Comparison of ENCODE assay signal across 8 cellular contexts in the genomic region with DNA sequence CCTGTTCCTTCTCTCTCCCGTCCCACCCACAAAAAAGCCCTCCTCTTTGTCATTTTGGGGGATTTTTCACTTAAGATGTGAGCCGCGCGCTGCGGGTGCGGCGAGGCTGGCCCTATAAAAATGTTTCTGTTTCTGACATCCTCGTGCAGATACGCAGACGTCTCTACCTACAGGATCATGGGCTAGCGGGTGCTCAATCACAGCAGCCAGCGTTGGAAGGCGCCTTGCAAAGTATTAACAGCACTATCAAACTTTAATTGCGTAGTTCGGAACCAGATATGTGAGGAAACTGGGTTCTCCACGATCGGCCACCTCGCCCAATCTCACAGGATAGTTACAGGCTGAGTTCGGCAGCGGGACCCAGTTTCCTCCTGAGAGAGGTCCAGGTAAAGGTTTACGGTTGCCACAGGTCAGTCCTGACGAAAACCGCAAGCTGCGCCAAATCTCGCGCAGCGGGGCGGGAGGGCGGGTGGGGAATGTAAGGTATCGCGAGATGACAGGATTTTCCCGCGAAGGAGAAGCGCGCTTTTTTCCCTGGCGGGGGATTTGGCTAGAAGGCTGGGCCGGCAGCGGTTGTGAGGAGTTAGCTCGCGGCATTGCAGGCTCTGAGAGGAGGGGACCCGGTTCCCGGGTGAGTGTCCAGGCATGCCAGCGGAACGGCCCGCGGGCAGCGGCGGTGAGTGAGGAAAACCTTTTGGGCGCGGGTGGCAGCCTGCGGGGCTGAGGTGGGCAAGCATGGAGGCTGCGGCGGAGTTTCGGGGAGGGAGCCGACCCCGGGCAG. TPM values are rescaled to one million over a fixed set of nuclear protein-coding genes. Genes with fewer than 3 reads are reported as not detected.
DNase-seq lines count a peak whose midpoint lies in the region; ATAC-seq and TF ChIP-seq lines count a peak whose summit lies in the region.

A gene (plus strand): TSS at position 512 of the 781 bp plus-strand sequence. CDS start 134 bp downstream, at position 646.

- H3K27ac ChIP-seq in adrenal gland (peak within 1 kb of the TSS in 4 of 5 donors; percentile 58 to 86 (median 68)), left ventricle myocardium inferior (replicated peaks) (peak within 1 kb of the TSS; percentile 50), prostate gland (peak within 1 kb of the TSS; percentile 62 to 64)

- no peaks in the 10 kb centered on the region for H3K9me3 Mint-ChIP-seq in T-cell

- H3K4me1 Mint-ChIP-seq in T-cell = peaks cover 22 to 26% (median 24%) of the 10 kb centered on the region in 3 donors

- H3K36me3 ChIP-seq in adrenal gland (replicated peaks in 1 of 2) (no peaks in the 10 kb centered on the region), left ventricle myocardium inferior (no peaks in the 10 kb centered on the region), prostate gland (no peaks in the 10 kb centered on the region)

- H3K4me3 ChIP-seq in adrenal gland (peak within 1 kb of the TSS in 3 of 4 donors; percentile 11 to 84 (median 73)), left ventricle myocardium inferior (peak within 1 kb of the TSS; percentile 77), prostate gland (peak within 1 kb of the TSS; percentile 48 to 54)

- intact Hi-C loops in adrenal gland (cut with DNase I) (no loop called here), left ventricle myocardium inferior (cut with micrococcal nuclease) (no loop called here), prostate gland (cut with DNase I) (no loop called here)

- H3K27ac Mint-ChIP-seq in T-cell = peak within 1 kb of the TSS; percentile 78 to 90

- CTCF ChIA-PET in T-cell (lab: Charles Lee) = interaction anchor here in 1 of 2 donors (0.6 kb wide), 1 partner anchor 185 kb away, joined by 3 read pairs; no protein-coding TSS in a partner anchor

- in situ Hi-C loops in GM13977 (cut with MboI; ENCODE audit: low pct_unique_long_range_greater_than_20kb, low sequenced_read_pairs, unreplicated experiment) = no loop called here

- H3K9me3 ChIP-seq in adrenal gland (replicated peaks in 1 of 3) (no peaks in the 10 kb centered on the region), left ventricle myocardium inferior (replicated peaks) (no peaks in the 10 kb centered on the region), prostate gland (no peaks in the 10 kb centered on the region)

- H3K4me1 ChIP-seq in adrenal gland (replicated peaks in 1 of 2) = peaks cover 5 to 14% of the 10 kb centered on the region in 2 donors
- H3K4me1 ChIP-seq in left ventricle myocardium inferior = peaks cover 26% of the 10 kb centered on the region
- peaks cover 4% of the 10 kb centered on the region for H3K4me1 ChIP-seq in prostate gland (replicated peaks)

- 0 to 1% (median 1%) methylated on average over 25 to 56 of the region's 56 CpGs for WGBS in adrenal gland, 4 donors
- under 1% methylated on average over 56 of the region's 56 CpGs for WGBS in prostate gland

- TF ChIP-seq CTCF in GM13977 (IDR thresholded peaks at IDR 0.05; ENCODE audit: extremely low read depth, insufficient read depth, missing control alignments) = no peak
- TF ChIP-seq CTCF in adrenal gland (IDR thresholded peaks at IDR 0.05) = peak in 1 of 6 experiments; percentile 24
- TF ChIP-seq CTCF in left ventricle myocardium inferior (IDR thresholded peaks at IDR 0.05; ENCODE audit: borderline replicate concordance) = peak; percentile 21
- no peak for TF ChIP-seq CTCF in prostate gland (IDR thresholded peaks at IDR 0.05)

- peak within 1 kb of the TSS; percentile 90 to 98 (median 96) for H3K4me3 Mint-ChIP-seq in T-cell

- no peaks in the 10 kb centered on the region for H3K27me3 ChIP-seq in adrenal gland
- H3K27me3 ChIP-seq in left ventricle myocardium inferior (ENCODE audit: low read depth) = peaks cover 32% of the 10 kb centered on the region
- H3K27me3 ChIP-seq in prostate gland (replicated peaks; ENCODE audit: insufficient read depth) = no peaks in the 10 kb centered on the region

- no peaks in the 10 kb centered on the region for H3K36me3 Mint-ChIP-seq in T-cell

- ATAC-seq in HG02798 (IDR thresholded peaks at IDR 0.05; ENCODE audit: poor library complexity, unreplicated experiment) = peak; percentile 83
- peak; percentile 76 to 83 (median 78) for ATAC-seq in T-cell (replicated peaks in 1 of 4)

- H3K27me3 Mint-ChIP-seq in T-cell = peaks cover 0 to 2% of the 10 kb centered on the region in 2 donors

- POLR2A ChIA-PET in T-cell (lab: Charles Lee) = interaction anchor here in 1 of 2 donors (0.6 kb wide), 1 partner anchor 10 kb away, joined by 3 read pairs; no protein-coding TSS in a partner anchor

- DNase-seq in GM13977 (ENCODE audit: low spot score) (peak; percentile 87), NCI-H1417 (lab: John Stamatoyannopoulos, UW) (peak; percentile 85 to 92 (median 89)), T-cell (peak; percentile 22 to 65 (median 52)), adrenal gland (peak; percentile 78 to 89 (median 83)), left ventricle myocardium inferior (peak; percentile 68), prostate gland (ENCODE audit: low spot score) (peak; percentile 73), ureter (ENCODE audit: low spot score) (peak; percentile 81)

- no peak for TF ChIP-seq POLR2A in adrenal gland (IDR thresholded peaks at IDR 0.05)
- peak; percentile 15 for TF ChIP-seq POLR2A in prostate gland (IDR thresholded peaks at IDR 0.05)

RNA-seq across cellular contexts. Expression of the gene that starts here (rescaled TPM):
- total RNA-seq in T-cell = 10 to 100 TPM in 4 of 5 donors, 1 to 10 TPM in 1; 8.3 to 21.4 (median 13.0) TPM
- 10 to 100 TPM in 1 of 8 donors, 1 to 10 TPM in 6, under 1 TPM in 1; 0.60 to 11.0 (median 4.2) TPM for total RNA-seq in adrenal gland
- polyA plus RNA-seq in adrenal gland = 1 to 10 TPM; 2.4 to 2.8 (median 2.7) TPM
- 0.91 TPM for total RNA-seq in left ventricle myocardium inferior
- total RNA-seq in prostate gland = 10 to 100 TPM in 1 of 2 donors, 1 to 10 TPM in 1; 9.8 to 18.4 TPM
- 18.0 TPM for total RNA-seq in ureter

Comparison
In these comparisons a context has a peak if more than half of its experiments do, and no peak if none do; other contexts are left out.
1. Peak in every context shown above with its lines: DNase-seq, ATAC-seq, H3K4me3 ChIP-seq and H3K27ac ChIP-seq.
2. Peak in DNase-seq, H3K4me3 ChIP-seq and H3K27ac ChIP-seq in left ventricle myocardium inferior; RNA of the gene not detected or under 1 TPM.